In the genomic region with DNA sequence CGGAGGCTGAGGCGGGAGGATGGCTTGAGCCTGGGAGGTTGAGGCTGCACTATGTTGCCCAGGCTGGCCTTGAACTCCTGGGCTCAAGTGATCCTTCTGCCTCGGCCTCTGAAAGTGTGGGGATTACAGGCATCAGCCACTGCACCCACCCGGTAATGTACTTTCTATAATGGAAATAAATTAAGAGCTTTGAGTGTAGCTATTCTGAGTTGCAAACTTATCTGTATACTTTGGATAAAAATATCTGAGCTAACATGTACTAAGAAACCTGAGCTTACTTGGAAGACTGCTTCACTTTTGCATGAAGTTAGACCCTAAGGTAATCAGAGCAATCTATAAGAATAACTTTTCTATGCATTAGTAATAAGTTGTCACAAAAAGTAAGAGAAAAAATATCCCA, we compare ENCODE assay signal across 8 cellular contexts.
"Had no signal": no experiment of that assay in that cellular context is flagged by ENCODE, and none has a peak within 500 bp of the region (broad histone marks: within the 10 kb centered on the region; RNA-seq: fewer than 3 reads in every experiment).

No MANE protein-coding gene starts in this region.

- DNase-seq: GDM1, GF-D8 had no signal

- FAIRE-seq: G401.6, GM12878, GM12891, GM12892, GM18507, GM19239 had no signal

- H3K4me3 ChIP-seq: GM12878 had no signal

- ATAC-seq: GM12878 had no signal
